8 cellular contexts compared by ENCODE assay signal in the genomic region with DNA sequence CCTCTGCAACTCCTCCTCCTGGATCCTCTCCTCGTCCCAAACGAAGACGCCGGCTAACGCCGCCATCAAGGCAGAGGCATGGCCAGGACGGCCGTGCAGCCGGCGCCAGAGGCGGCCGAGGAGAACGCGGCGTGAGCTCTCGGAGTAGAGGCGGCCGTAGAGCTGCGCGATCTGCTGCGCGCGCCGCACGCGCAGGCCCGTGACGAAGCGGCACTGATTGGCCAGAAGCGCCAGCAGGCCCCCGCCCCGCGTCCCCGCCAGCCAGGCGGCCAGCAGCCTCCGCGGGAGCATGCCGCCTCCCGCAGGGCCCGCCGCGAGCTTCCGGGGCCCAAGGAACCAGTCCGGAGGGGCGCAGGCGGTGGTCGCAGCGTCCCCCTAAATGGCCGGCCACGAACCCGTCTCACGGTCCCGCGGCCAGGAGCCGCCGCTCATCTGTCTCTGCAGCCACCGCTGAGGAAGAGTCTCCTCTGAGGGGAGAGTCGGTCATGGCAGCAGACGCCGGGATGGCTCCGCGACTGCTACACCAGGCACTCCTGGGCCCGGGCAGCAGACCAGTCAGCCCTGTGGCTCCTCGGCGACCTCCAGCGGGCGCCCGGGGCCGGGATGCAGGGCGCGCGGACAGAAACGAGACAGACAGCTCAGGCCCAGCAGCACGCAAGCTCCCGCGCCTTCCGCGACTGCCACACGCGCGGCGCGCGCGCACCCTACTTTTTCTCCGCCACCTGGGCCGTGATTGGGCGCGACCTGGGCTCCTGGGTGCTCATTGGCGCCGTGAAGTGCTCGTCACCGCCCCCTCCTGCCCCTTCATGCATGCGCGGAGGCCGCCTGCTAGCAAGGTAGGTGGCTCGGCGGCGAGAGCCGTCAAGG. TPM values are rescaled to one million over a fixed set of nuclear protein-coding genes. Genes with fewer than 3 reads are reported as not detected.
A peak's percentile ranks its signal among the peaks of the same experiment; 100 is the strongest.
DNase-seq lines count a peak whose midpoint lies in the region; ATAC-seq, FAIRE-seq and TF ChIP-seq lines count a peak whose summit lies in the region.

A gene with protein sequence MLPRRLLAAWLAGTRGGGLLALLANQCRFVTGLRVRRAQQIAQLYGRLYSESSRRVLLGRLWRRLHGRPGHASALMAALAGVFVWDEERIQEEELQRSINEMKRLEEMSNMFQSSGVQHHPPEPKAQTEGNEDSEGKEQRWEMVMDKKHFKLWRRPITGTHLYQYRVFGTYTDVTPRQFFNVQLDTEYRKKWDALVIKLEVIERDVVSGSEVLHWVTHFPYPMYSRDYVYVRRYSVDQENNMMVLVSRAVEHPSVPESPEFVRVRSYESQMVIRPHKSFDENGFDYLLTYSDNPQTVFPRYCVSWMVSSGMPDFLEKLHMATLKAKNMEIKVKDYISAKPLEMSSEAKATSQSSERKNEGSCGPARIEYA (minus strand): TSS at position 684 of the 867 bp plus-strand sequence. CDS start 393 bp downstream, at position 291.

- H3K9me3 ChIP-seq in WERI-Rb-1 (ENCODE audit: severe bottlenecking) = no peaks in the 10 kb centered on the region
- no peaks in the 10 kb centered on the region for H3K9me3 ChIP-seq in mammary epithelial cell (replicated peaks; ENCODE audit: insufficient read depth, low read length)
- no peaks in the 10 kb centered on the region for H3K9me3 ChIP-seq in iPS-20b (ENCODE audit: insufficient read depth, low read depth, low read length)
- H3K9me3 ChIP-seq in small intestine (ENCODE audit: control insufficient read depth, low read depth) = no peaks in the 10 kb centered on the region

- WGBS in mammary epithelial cell (ENCODE audit: low coverage, missing lambda C conversion rate) = under 1% methylated on average over 23 of the region's 100 CpGs
- WGBS in small intestine, 3 donors = 0 to 1% (median 0%) methylated on average over 82 to 100 of the region's 100 CpGs

- ATAC-seq in GM18870 (IDR thresholded peaks at IDR 0.05; ENCODE audit: unreplicated experiment) (peak; percentile 57), HG03135 (IDR thresholded peaks at IDR 0.05; ENCODE audit: unreplicated experiment) (peak; percentile 90)

- dilution Hi-C loops in mammary epithelial cell (cut with HindIII; ENCODE audit: low sequenced_read_pairs) = no loop called here

- intact Hi-C loops in mammary epithelial cell (cut with micrococcal nuclease) = loop anchor here (1.0 to 5.0 kb wide), 3 partner anchors 34 to 70 kb away; a partner anchor contains a TSS

- H3K4me3 ChIP-seq in AG04449 (ENCODE audit: low read depth, low read length) (peak within 1 kb of the TSS; percentile 86), WERI-Rb-1 (ENCODE audit: low read depth, low read length) (peak within 1 kb of the TSS; percentile 85), mammary epithelial cell (replicated peaks in 1 of 3; ENCODE audit: insufficient read depth in 1 of 3, low read depth in 2 of 3, low read length in 3 of 3) (peak within 1 kb of the TSS; percentile 87 to 99 (median 96)), iPS-20b (ENCODE audit: low read length) (peak within 1 kb of the TSS; percentile 93), small intestine (ENCODE audit: low read depth in 1 of 2, low read length in 2 of 2) (peak within 1 kb of the TSS; percentile 88 to 95)

- peak; percentile 21 for TF ChIP-seq CTCF in AG04449 (IDR thresholded peaks at IDR 0.05; ENCODE audit: insufficient read depth, low read length, missing control alignments)
- 0 out of 2 replicates have a peak, but pooled peaks have one; percentile 5 for TF ChIP-seq CTCF in WERI-Rb-1 (IDR thresholded peaks at IDR 0.05; ENCODE audit: low read depth, low read length)
- no peak for TF ChIP-seq CTCF in mammary epithelial cell (conservative IDR thresholded peaks at IDR 0.05 in 1 of 2, IDR thresholded peaks at IDR 0.05 in 1 of 2; ENCODE audit: extremely low read depth in 1 of 2, insufficient read depth in 1 of 2, low read depth in 1 of 2, low read length in 2 of 2)

- H3K4me2 ChIP-seq in mammary epithelial cell (ENCODE audit: insufficient read depth, low read depth, low read length) = peak within 1 kb of the TSS; percentile 78

- H3K27ac ChIP-seq in WERI-Rb-1 (peak within 1 kb of the TSS; percentile 99), mammary epithelial cell (ENCODE audit: insufficient read depth, low read depth, low read length) (peak within 1 kb of the TSS; percentile 70), iPS-20b (ENCODE audit: low read length) (peak within 1 kb of the TSS; percentile 90), small intestine (ENCODE audit: low read depth in 1 of 2, low read length in 1 of 2) (peak within 1 kb of the TSS; percentile 96)

- peak within 1 kb of the TSS; percentile 89 for H3K9ac ChIP-seq in mammary epithelial cell (ENCODE audit: insufficient read depth, low read length)
- peak within 1 kb of the TSS; percentile 95 for H3K9ac ChIP-seq in iPS-20b (ENCODE audit: low read depth, low read length)

- H3K36me3 ChIP-seq in WERI-Rb-1 (peaks cover 36% of the 10 kb centered on the region), mammary epithelial cell (ENCODE audit: insufficient read depth, low read length) (no peaks in the 10 kb centered on the region), iPS-20b (ENCODE audit: insufficient read depth, low read depth, low read length) (peaks cover 1% of the 10 kb centered on the region), small intestine (ENCODE audit: control insufficient read depth in 2 of 2, insufficient read depth in 2 of 2, low read length in 2 of 2) (no peaks in the 10 kb centered on the region)

- peaks cover 5% of the 10 kb centered on the region for H4K20me1 ChIP-seq in mammary epithelial cell (ENCODE audit: insufficient read depth, low read length)

- H3K79me2 ChIP-seq in mammary epithelial cell (ENCODE audit: insufficient read depth, low read length) = peaks cover 78% of the 10 kb centered on the region

- no TSS peak for BruUV-seq in mammary epithelial cell (replicated peaks; lab: Mats Ljungman, UMichigan)

- H3K4me1 ChIP-seq in mammary epithelial cell (ENCODE audit: insufficient read depth, low read length) (peaks cover 28% of the 10 kb centered on the region), iPS-20b (ENCODE audit: insufficient read depth, low read length) (peaks cover 15% of the 10 kb centered on the region), small intestine (ENCODE audit: control insufficient read depth in 2 of 2, insufficient read depth in 1 of 2, low read depth in 1 of 2, low read length in 1 of 2) (peaks cover 8 to 19% of the 10 kb centered on the region in 2 donors)

- in situ Hi-C loops in mammary epithelial cell (cut with MboI; ENCODE audit: low sequenced_read_pairs in 2 of 2) = no loop called here

- DNase-seq in AG04449 (ENCODE audit: low read depth, low spot score) (peak; percentile 80), NCI-H2227 (lab: John Stamatoyannopoulos, UW; ENCODE audit: unreplicated experiment) (peak; percentile 98), WERI-Rb-1 (peak; percentile 99), mammary epithelial cell (peak; percentile 97), small intestine (peak; percentile 99)

- POLR2A ChIA-PET in AG04449 (lab: Yijun Ruan, JAX) = interaction anchor here (0.7 to 1.4 kb wide), 10 partner anchors 13 to 127 kb away, joined by 3 to 10 read pairs (median 3); a partner anchor contains a TSS

- H2AFZ ChIP-seq in mammary epithelial cell (ENCODE audit: low read depth, low read length) = peak within 1 kb of the TSS; percentile 89

- H3K27me3 ChIP-seq in WERI-Rb-1 (ENCODE audit: insufficient read depth, low read depth, severe bottlenecking) (no peaks in the 10 kb centered on the region), mammary epithelial cell (ENCODE audit: insufficient read depth, low read length) (no peaks in the 10 kb centered on the region), iPS-20b (ENCODE audit: insufficient read depth, low read length) (no peaks in the 10 kb centered on the region), small intestine (ENCODE audit: control insufficient read depth in 2 of 2, insufficient read depth in 2 of 2, low read length in 2 of 2) (no peaks in the 10 kb centered on the region)

- FAIRE-seq in small intestine (lab: Jason Lieb, UNC) = no peak

- CTCF ChIA-PET in AG04449 (lab: Yijun Ruan, JAX) = interaction anchor here (1.0 to 1.4 kb wide), 6 partner anchors 15 to 216 kb away, joined by 3 to 5 read pairs (median 4); no protein-coding TSS in a partner anchor
- CTCF ChIA-PET in mammary epithelial cell (lab: Charles Lee; ENCODE audit: low non-redundant PET) = interaction anchor here (0.6 to 0.7 kb wide), 4 partner anchors 13 to 113 kb away, joined by 4 to 12 read pairs (median 6); no protein-coding TSS in a partner anchor

RNA-seq across cellular contexts. Expression of the gene that starts here (rescaled TPM):
- 100 to 1,000 TPM in 1 of 2 donors, 10 to 100 TPM in 1; 96.7 to 241 TPM for total RNA-seq in mammary epithelial cell
- polyA plus RNA-seq in mammary epithelial cell (65.8 TPM), small intestine (10 to 100 TPM; 44.5 to 84.5 (median 48.9) TPM)
- 90.8 TPM for polyA minus RNA-seq in mammary epithelial cell

Comparison
In these comparisons a context has a peak if more than half of its experiments do, and no peak if none do; other contexts are left out.
1. Peak in every context shown above with its lines: DNase-seq, ATAC-seq, H3K4me3 ChIP-seq and H3K27ac ChIP-seq.
2. CTCF ChIP-seq: peak in AG04449 (single experiment) and WERI-Rb-1 (single experiment); none in mammary epithelial cell (0 of 2).